Comparison of ENCODE assay signal across 39 cellular contexts in the genomic region with DNA sequence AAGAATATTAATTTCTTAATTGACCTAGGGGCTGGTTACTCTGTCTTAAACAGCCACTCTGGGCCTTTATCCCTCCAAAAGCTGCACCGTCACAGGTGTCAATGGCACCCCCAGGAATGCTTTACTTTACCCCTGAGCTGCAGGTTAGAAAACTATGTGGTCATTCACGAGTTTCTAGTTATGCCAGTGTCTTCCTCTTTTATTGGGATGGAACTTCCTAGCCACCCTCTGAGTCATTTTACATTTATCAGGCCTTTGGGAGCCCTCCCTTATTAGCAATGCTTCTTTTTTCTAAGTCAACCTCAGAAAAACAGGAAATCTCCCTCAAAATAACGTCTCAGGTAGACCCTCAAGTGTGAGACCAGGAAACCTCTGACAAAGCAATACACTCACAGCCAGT. TPM values are rescaled to one million over a fixed set of nuclear protein-coding genes. Genes with fewer than 3 reads are reported as not detected.
"Had no signal": no experiment of that assay in that cellular context is flagged by ENCODE, and none has a peak within 500 bp of the region (broad histone marks: within the 10 kb centered on the region; RNA-seq: fewer than 3 reads in every experiment).

No MANE protein-coding gene starts in this region.

- ATAC-seq: activated naive CD4-positive, alpha-beta T cell treated with anti-CD3 and anti-CD28 coated beads, Interleukin-2, amount 50 U/mL, for 72 hours; activated naive CD8-positive, alpha-beta T cell treated with anti-CD3 and anti-CD28 coated beads, Interleukin-2, amount 50 U/mL, for 24 hours; activated T-cell treated with anti-CD3 and anti-CD28 coated beads, Interleukin-2, amount 50 U/mL, for 4 hours; activated T-cell treated with anti-CD3 and anti-CD28 coated beads, Interleukin-2, amount 50 U/mL, for 72 hours; activated T-helper 17 cell treated with anti-CD3 and anti-CD28 coated beads, Interleukin-2, amount 50 U/mL, for 72 hours; body of pancreas had no signal

- DNase-seq: activated effector memory CD4-positive, alpha-beta T cell treated with anti-CD3 and anti-CD28 coated beads, Interleukin-2, amount 50 U/mL, for 16 hours; activated effector memory CD4-positive, alpha-beta T cell treated with Interleukin-2 at 50 U/mL for 16 hours; activated gamma-delta T cell; activated gamma-delta T cell treated with Interleukin-2 at 50 U/mL for 16 hours; activated naive CD4-positive, alpha-beta T cell; activated naive CD4-positive, alpha-beta T cell treated with anti-CD3 and anti-CD28 coated beads for 36 hours; activated naive CD4-positive, alpha-beta T cell treated with anti-CD3 and anti-CD28 coated beads, Interleukin-2, amount 10 ng/mL, durations not matched to agents 7 days and 5 days; activated naive CD4-positive, alpha-beta T cell treated with anti-CD3 and anti-CD28 coated beads, Interleukin-2, amount 50 U/mL, for 16 hours; activated naive CD4-positive, alpha-beta T cell treated with Interleukin-2 at 50 U/mL for 16 hours; activated naive CD8-positive, alpha-beta T cell treated with anti-CD3 and anti-CD28 coated beads for 36 hours; activated naive CD8-positive, alpha-beta T cell treated with anti-CD3 and anti-CD28 coated beads, Interleukin-2, amount 10 ng/mL, durations not matched to agents 7 days and 5 days; activated naive CD8-positive, alpha-beta T cell treated with anti-CD3 and anti-CD28 coated beads, Interleukin-2, amount 50 U/mL, for 24 hours; activated T-cell treated with anti-CD3 and anti-CD28 coated beads, Interleukin-2, amount 50 U/mL, for 4 hours; activated T-cell treated with anti-CD3 and anti-CD28 coated beads, Interleukin-2, amount 50 U/mL, for 48 hours; activated T-cell treated with anti-CD3 and anti-CD28 coated beads, Interleukin-2, amount 50 U/mL, for 72 hours; adrenal gland; amniotic stem cell; amygdala; anterior cingulate cortex; aorta; body of pancreas; brain microvascular endothelial cell; caudate nucleus; central memory CD4-positive, alpha-beta T cell; cerebellar nuclear complex had no signal

- H3K27ac ChIP-seq: adrenal gland, ascending aorta, body of pancreas, brain microvascular endothelial cell, breast epithelium, cardiac muscle cell had no signal

- H3K9me3 Mint-ChIP-seq: activated naive CD8-positive, alpha-beta T cell treated with anti-CD3 and anti-CD28 coated beads, Interleukin-2, amount 10 ng/mL, durations not matched to agents 7 days and 5 days had no signal

- H3K4me3 ChIP-seq: adrenal gland, ascending aorta, body of pancreas, breast epithelium, cardiac muscle cell had no signal

- H3K4me1 Mint-ChIP-seq: activated naive CD4-positive, alpha-beta T cell treated with anti-CD3 and anti-CD28 coated beads, Interleukin-2, amount 10 ng/mL, durations not matched to agents 7 days and 5 days; activated naive CD4-positive, alpha-beta T cell treated with anti-CD3 and anti-CD28 coated beads, Interleukin-2, amount 50 U/mL, for 24 hours; activated naive CD8-positive, alpha-beta T cell treated with anti-CD3 and anti-CD28 coated beads for 36 hours; activated naive CD8-positive, alpha-beta T cell treated with anti-CD3 and anti-CD28 coated beads, Interleukin-2, amount 10 ng/mL, durations not matched to agents 7 days and 5 days; activated naive CD8-positive, alpha-beta T cell treated with anti-CD3 and anti-CD28 coated beads, Interleukin-2, amount 50 U/mL, for 24 hours; activated T-helper 17 cell treated with anti-CD3 and anti-CD28 coated beads, Interleukin-2, amount 50 U/mL, for 72 hours; brain; central memory CD8-positive, alpha-beta T cell had no signal

- H3K36me3 Mint-ChIP-seq: activated naive CD4-positive, alpha-beta T cell treated with anti-CD3 and anti-CD28 coated beads, Interleukin-2, amount 10 ng/mL, durations not matched to agents 7 days and 5 days; activated naive CD4-positive, alpha-beta T cell treated with anti-CD3 and anti-CD28 coated beads, Interleukin-2, amount 50 U/mL, for 24 hours; activated naive CD8-positive, alpha-beta T cell; activated naive CD8-positive, alpha-beta T cell treated with anti-CD3 and anti-CD28 coated beads for 36 hours; activated naive CD8-positive, alpha-beta T cell treated with anti-CD3 and anti-CD28 coated beads, Interleukin-2, amount 10 ng/mL, durations not matched to agents 7 days and 5 days; brain had no signal

- H3K4me3 Mint-ChIP-seq: activated naive CD4-positive, alpha-beta T cell treated with anti-CD3 and anti-CD28 coated beads for 36 hours; activated naive CD4-positive, alpha-beta T cell treated with anti-CD3 and anti-CD28 coated beads, Interleukin-2, amount 10 ng/mL, durations not matched to agents 7 days and 5 days; activated naive CD4-positive, alpha-beta T cell treated with anti-CD3 and anti-CD28 coated beads, Interleukin-2, amount 50 U/mL, for 24 hours; activated naive CD8-positive, alpha-beta T cell; activated naive CD8-positive, alpha-beta T cell treated with anti-CD3 and anti-CD28 coated beads for 36 hours; activated naive CD8-positive, alpha-beta T cell treated with anti-CD3 and anti-CD28 coated beads, Interleukin-2, amount 10 ng/mL, durations not matched to agents 7 days and 5 days; activated naive CD8-positive, alpha-beta T cell treated with anti-CD3 and anti-CD28 coated beads, Interleukin-2, amount 50 U/mL, for 24 hours; activated T-cell treated with anti-CD3 and anti-CD28 coated beads, Interleukin-2, amount 50 U/mL, for 4 hours; activated T-cell treated with anti-CD3 and anti-CD28 coated beads, Interleukin-2, amount 50 U/mL, for 72 hours; activated T-helper 1 cell treated with anti-CD3 and anti-CD28 coated beads, Interleukin-12 subunit alpha, Interleukin-12 subunit beta, Interleukin-2, Interleukin-4 antibody, amounts not matched to agents 30 ng/mL and 10 ng/mL and 1 ng/mL, durations not matched to agents 14 hours and 24 hours and 36 hours; activated T-helper 17 cell treated with anti-CD3 and anti-CD28 coated beads, Interleukin-2, amount 50 U/mL, for 72 hours; brain; central memory CD8-positive, alpha-beta T cell had no signal

- H3K27me3 Mint-ChIP-seq: activated naive CD4-positive, alpha-beta T cell treated with anti-CD3 and anti-CD28 coated beads, Interleukin-2, amount 10 ng/mL, durations not matched to agents 7 days and 5 days; activated naive CD4-positive, alpha-beta T cell treated with anti-CD3 and anti-CD28 coated beads, Interleukin-2, amount 50 U/mL, for 24 hours; activated naive CD8-positive, alpha-beta T cell; activated naive CD8-positive, alpha-beta T cell treated with anti-CD3 and anti-CD28 coated beads for 36 hours; activated naive CD8-positive, alpha-beta T cell treated with anti-CD3 and anti-CD28 coated beads, Interleukin-2, amount 10 ng/mL, durations not matched to agents 7 days and 5 days; activated naive CD8-positive, alpha-beta T cell treated with anti-CD3 and anti-CD28 coated beads, Interleukin-2, amount 50 U/mL, for 24 hours; activated T-helper 17 cell treated with anti-CD3 and anti-CD28 coated beads, Interleukin-2, amount 50 U/mL, for 72 hours; brain; central memory CD8-positive, alpha-beta T cell had no signal

- H3K36me3 ChIP-seq: adrenal gland, ascending aorta, brain microvascular endothelial cell, breast epithelium, cardiac muscle cell had no signal

- H3K27me3 ChIP-seq: adrenal gland, ascending aorta, body of pancreas, brain microvascular endothelial cell, breast epithelium, cardiac muscle cell had no signal

- H3K9me3 ChIP-seq: adrenal gland, body of pancreas, breast epithelium had no signal

- H3K27ac Mint-ChIP-seq: activated naive CD4-positive, alpha-beta T cell treated with anti-CD3 and anti-CD28 coated beads for 36 hours; activated naive CD4-positive, alpha-beta T cell treated with anti-CD3 and anti-CD28 coated beads, Interleukin-2, amount 10 ng/mL, durations not matched to agents 7 days and 5 days; activated naive CD4-positive, alpha-beta T cell treated with anti-CD3 and anti-CD28 coated beads, Interleukin-2, amount 50 U/mL, for 24 hours; activated naive CD4-positive, alpha-beta T cell treated with anti-CD3 and anti-CD28 coated beads, Interleukin-2, amount 50 U/mL, for 72 hours; activated naive CD8-positive, alpha-beta T cell; activated naive CD8-positive, alpha-beta T cell treated with anti-CD3 and anti-CD28 coated beads for 36 hours; activated naive CD8-positive, alpha-beta T cell treated with anti-CD3 and anti-CD28 coated beads, Interleukin-2, amount 10 ng/mL, durations not matched to agents 7 days and 5 days; activated naive CD8-positive, alpha-beta T cell treated with anti-CD3 and anti-CD28 coated beads, Interleukin-2, amount 50 U/mL, for 24 hours; activated T-cell treated with anti-CD3 and anti-CD28 coated beads, Interleukin-2, amount 50 U/mL, for 72 hours; activated T-helper 1 cell treated with anti-CD3 and anti-CD28 coated beads, Interleukin-12 subunit alpha, Interleukin-12 subunit beta, Interleukin-2, Interleukin-4 antibody, amounts not matched to agents 30 ng/mL and 10 ng/mL and 1 ng/mL, durations not matched to agents 14 hours and 24 hours and 36 hours; activated T-helper 17 cell treated with anti-CD3 and anti-CD28 coated beads, Interleukin-2, amount 50 U/mL, for 72 hours; activated T-helper 2 cell treated with anti-CD3 and anti-CD28 coated beads, Interferon-gamma antibody, Interleukin-2, Interleukin-4, amounts not matched to agents 10 μg/mL and 5 μg/mL and 100 μg/mL, durations not matched to agents 14 hours and 24 hours and 36 hours; brain had no signal

- H3K4me1 ChIP-seq: adrenal gland, ascending aorta, body of pancreas, breast epithelium had no signal

RNA-seq across cellular contexts. Expression of a gene that starts 59.4 kb away (rescaled TPM):
- total RNA-seq: activated naive CD4-positive, alpha-beta T cell treated with anti-CD3 and anti-CD28 coated beads for 36 hours; activated naive CD4-positive, alpha-beta T cell treated with anti-CD3 and anti-CD28 coated beads, Interleukin-2, amount 50 U/mL, for 72 hours; activated naive CD8-positive, alpha-beta T cell treated with anti-CD3 and anti-CD28 coated beads for 36 hours; activated naive CD8-positive, alpha-beta T cell treated with anti-CD3 and anti-CD28 coated beads, Interleukin-2, amount 10 ng/mL, durations not matched to agents 7 days and 5 days; activated T-cell treated with anti-CD3 and anti-CD28 coated beads, Interleukin-2, amount 50 U/mL, for 4 hours; activated T-cell treated with anti-CD3 and anti-CD28 coated beads, Interleukin-2, amount 50 U/mL, for 72 hours; activated T-helper 1 cell treated with anti-CD3 and anti-CD28 coated beads, Interleukin-12 subunit alpha, Interleukin-12 subunit beta, Interleukin-2, Interleukin-4 antibody, amounts not matched to agents 30 ng/mL and 10 ng/mL and 1 ng/mL, durations not matched to agents 14 hours and 24 hours and 36 hours; activated T-helper 17 cell treated with anti-CD3 and anti-CD28 coated beads, Interleukin-2, amount 50 U/mL, for 72 hours; activated T-helper 2 cell treated with anti-CD3 and anti-CD28 coated beads, Interferon-gamma antibody, Interleukin-2, Interleukin-4, amounts not matched to agents 10 μg/mL and 5 μg/mL and 100 μg/mL, durations not matched to agents 14 hours and 24 hours and 36 hours; aorta; ascending aorta; breast epithelium; bronchial epithelial cell; chondrocyte had no signal
- polyA plus RNA-seq: adipose tissue, cardiac muscle cell had no signal
